1 cellular context compared by ENCODE assay signal in genomic region chr1:172762087-172762486, GRCh38.
TF ChIP-seq lines count a peak whose summit lies in the region.

No MANE protein-coding gene starts in this region.

TF ChIP-seq in HCT116, 20 proteins besides CTCF, POLR2A, EP300 and RAD21 (continued from another document):
- TF ChIP-seq ATF3 (IDR thresholded peaks at IDR 0.05): no peak
- TF ChIP-seq SP1 (IDR thresholded peaks at IDR 0.05; ENCODE audit: low read depth): no peak
- no peak for TF ChIP-seq YY1 (IDR thresholded peaks at IDR 0.05; ENCODE audit: extremely low read depth, insufficient replicate concordance, low read depth, low read length)
- no peak for TF ChIP-seq SRF (IDR thresholded peaks at IDR 0.05; ENCODE audit: low read depth)
- TF ChIP-seq FOSL1 (IDR thresholded peaks at IDR 0.05; ENCODE audit: low read depth): no peak
- no peak for TF ChIP-seq ZBTB33 (IDR thresholded peaks at IDR 0.05; ENCODE audit: extremely low read depth, insufficient replicate concordance, low read length)
- TF ChIP-seq ZNF274 (IDR thresholded peaks at IDR 0.05; ENCODE audit: low read depth, low read length): no peak
- no peak for TF ChIP-seq MAX (IDR thresholded peaks at IDR 0.05)
- TF ChIP-seq SIN3A (IDR thresholded peaks at IDR 0.05; ENCODE audit: low read depth): no peak
- TF ChIP-seq REST (IDR thresholded peaks at IDR 0.05; ENCODE audit: low read depth): no peak
- TF ChIP-seq EGR1 (IDR thresholded peaks at IDR 0.05; ENCODE audit: low read depth): no peak
- no peak for TF ChIP-seq ELF1 (IDR thresholded peaks at IDR 0.05; ENCODE audit: borderline replicate concordance, low read depth)
- no peak for TF ChIP-seq CEBPB (IDR thresholded peaks at IDR 0.05; ENCODE audit: low read depth)
- TF ChIP-seq CBX3 (IDR thresholded peaks at IDR 0.05; ENCODE audit: low read depth): no peak
- no peak for TF ChIP-seq ZFX (IDR thresholded peaks at IDR 0.05)
- no peak for TF ChIP-seq JUND (IDR thresholded peaks at IDR 0.05)
- no peak for TF ChIP-seq TCF7L2 (IDR thresholded peaks at IDR 0.05; ENCODE audit: borderline replicate concordance, extremely low read depth, insufficient read depth, insufficient read length)
